In the genomic region with DNA sequence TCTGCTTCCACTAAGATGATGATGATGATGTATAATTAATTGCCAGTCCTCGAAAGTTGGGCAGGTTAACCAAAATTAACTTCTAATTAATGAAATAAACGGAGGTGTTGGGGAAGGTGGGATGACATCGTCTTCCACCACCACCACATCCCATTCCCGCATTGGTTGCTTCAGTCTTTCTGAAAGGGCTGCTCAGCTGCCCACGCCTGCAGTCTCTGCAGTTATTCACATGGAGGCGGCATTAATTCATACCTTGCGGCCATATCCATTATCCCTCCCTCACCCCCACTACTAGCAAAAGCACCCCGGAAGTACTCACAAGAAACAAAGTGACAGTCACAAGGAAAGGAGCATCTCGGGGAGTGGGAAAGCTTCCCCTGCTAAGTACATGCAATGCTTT, we compare ENCODE assay signal across 31 cellular contexts.
"Had no signal": no experiment of that assay in that cellular context is flagged by ENCODE, and none has a peak within 500 bp of the region (broad histone marks: within the 10 kb centered on the region; RNA-seq: fewer than 3 reads in every experiment).

No MANE protein-coding gene starts in this region.

- H3K27ac ChIP-seq: neural progenitor cell, neutrophil, pancreas, prostate gland, right lobe of liver, sigmoid colon, skin epidermis, spleen, stomach, thoracic aorta, thyroid gland, tibial nerve, upper lobe of left lung, vagina had no signal

- H3K4me3 ChIP-seq: neural progenitor cell, pancreas, prostate gland, right lobe of liver, sigmoid colon, skin epidermis, smooth muscle cell, spleen, stomach, thoracic aorta, thyroid gland, tibial nerve, upper lobe of left lung, vagina had no signal

- H3K9me3 ChIP-seq: neutrophil, pancreas, prostate gland, right lobe of liver, sigmoid colon, stomach, thoracic aorta, thyroid gland, tibial nerve, upper lobe of left lung, vagina had no signal

- H3K9ac ChIP-seq: neural progenitor cell had no signal

- H3K4me1 ChIP-seq: pancreas, prostate gland, right lobe of liver, sigmoid colon, spleen, stomach, thyroid gland, tibial nerve, upper lobe of left lung, vagina had no signal

- H3K27me3 Mint-ChIP-seq: naive B cell; natural killer cell treated with Interleukin-12 subunit alpha and Interleukin-12 subunit beta and Interleukin-15 and Interleukin-18, amount 100 ng/mL, for 72 hours; stimulated activated memory B cell treated with anti-CD40 and anti-IgM and Interleukin-4, amounts not matched to agents 10 μg/mL and 1 μg/mL and 100 μg/mL, for 72 hours; stimulated activated naive CD8-positive, alpha-beta T cell treated with anti-CD3 and anti-CD28 coated beads, Interleukin-15, Interleukin-2, amounts not matched to agents 100 ng/mL and 50 ng/mL, for 24 hours had no signal

- H3K27me3 ChIP-seq: neural progenitor cell, neutrophil, pancreas, right lobe of liver, sigmoid colon, spleen, stomach, thyroid gland, tibial nerve, upper lobe of left lung, vagina had no signal

- H3K4me2 ChIP-seq: neural progenitor cell, smooth muscle cell had no signal

- H3K36me3 Mint-ChIP-seq: naive B cell; naive thymus-derived CD8-positive, alpha-beta T cell; neural progenitor cell; stimulated activated memory B cell treated with anti-CD40 and anti-IgM and Interleukin-4, amounts not matched to agents 10 μg/mL and 1 μg/mL and 100 μg/mL, for 72 hours had no signal

- H3K27ac Mint-ChIP-seq: naive B cell; naive thymus-derived CD8-positive, alpha-beta T cell; natural killer cell treated with Interleukin-12 subunit alpha and Interleukin-12 subunit beta and Interleukin-15 and Interleukin-18, amount 100 ng/mL, for 72 hours; nephron progenitor cell; neural progenitor cell; stimulated activated memory B cell treated with anti-CD40 and anti-IgM and Interleukin-4, amounts not matched to agents 10 μg/mL and 1 μg/mL and 100 μg/mL, for 72 hours; stimulated activated naive CD8-positive, alpha-beta T cell treated with anti-CD3 and anti-CD28 coated beads, Interleukin-15, Interleukin-2, amounts not matched to agents 100 ng/mL and 50 ng/mL, for 24 hours had no signal

- ATAC-seq: naive thymus-derived CD8-positive, alpha-beta T cell; natural killer cell treated with Interleukin-12 subunit alpha and Interleukin-12 subunit beta and Interleukin-15 and Interleukin-18, amount 100 ng/mL, for 72 hours; pancreas; right cardiac atrium; right lobe of liver; stimulated activated memory B cell treated with anti-CD40 and anti-IgM and Interleukin-4, amounts not matched to agents 10 μg/mL and 1 μg/mL and 100 μg/mL, for 72 hours had no signal

- H3K4me3 Mint-ChIP-seq: naive B cell; naive thymus-derived CD8-positive, alpha-beta T cell; natural killer cell treated with Interleukin-12 subunit alpha and Interleukin-12 subunit beta and Interleukin-15 and Interleukin-18, amount 100 ng/mL, for 72 hours; nephron progenitor cell; neural progenitor cell; stimulated activated memory B cell treated with anti-CD40 and anti-IgM and Interleukin-4, amounts not matched to agents 10 μg/mL and 1 μg/mL and 100 μg/mL, for 72 hours; stimulated activated naive CD8-positive, alpha-beta T cell treated with anti-CD3 and anti-CD28 coated beads, Interleukin-15, Interleukin-2, amounts not matched to agents 100 ng/mL and 50 ng/mL, for 24 hours had no signal

- FAIRE-seq: pancreas, urothelium cell line had no signal

- H3K9me3 Mint-ChIP-seq: stimulated activated naive CD8-positive, alpha-beta T cell treated with anti-CD3 and anti-CD28 coated beads, Interleukin-15, Interleukin-2, amounts not matched to agents 100 ng/mL and 50 ng/mL, for 24 hours had no signal

- DNase-seq: naive B cell; naive thymus-derived CD8-positive, alpha-beta T cell; nephron progenitor cell; nucleus accumbens; pancreas; right cardiac atrium; right lobe of liver; sigmoid colon; spleen; stimulated activated CD4-positive, alpha-beta T cell treated with anti-CD3 and anti-CD28 coated beads, Interleukin-12 subunit alpha, Interleukin-12 subunit beta, amount 100 ng/mL, for 4 hours; stimulated activated CD4-positive, alpha-beta T cell treated with anti-CD3 and anti-CD28 coated beads, Interleukin-1b, Interleukin-23, amount 100 ng/mL, for 48 hours; stimulated activated CD4-positive, alpha-beta T cell treated with anti-CD3 and anti-CD28 coated beads, Interleukin-4, amount 100 ng/mL, for 1 hour; stimulated activated CD4-positive, alpha-beta T cell treated with anti-CD3 and anti-CD28 coated beads, Interleukin-4, amount 100 ng/mL, for 4 hours; stimulated activated CD8-positive, alpha-beta memory T cell treated with anti-CD3 and anti-CD28 coated beads, Interleukin-4, amount 100 ng/mL, for 48 hours; stimulated activated naive CD4-positive, alpha-beta T cell treated with Interleukin-2 at 50 U/mL for 16 hours; stomach; thyroid gland; trophoblast cell; upper lobe of left lung had no signal

- H3K36me3 ChIP-seq: neural progenitor cell, neutrophil, pancreas, prostate gland, right lobe of liver, sigmoid colon, spleen, stomach, thoracic aorta, thyroid gland, tibial nerve, upper lobe of left lung, vagina had no signal

- H3K4me1 Mint-ChIP-seq: naive B cell; naive thymus-derived CD8-positive, alpha-beta T cell; nephron progenitor cell; stimulated activated memory B cell treated with anti-CD40 and anti-IgM and Interleukin-4, amounts not matched to agents 10 μg/mL and 1 μg/mL and 100 μg/mL, for 72 hours had no signal

- H2AFZ ChIP-seq: neural progenitor cell had no signal
